1 cellular context compared by ENCODE assay signal in the genomic region with DNA sequence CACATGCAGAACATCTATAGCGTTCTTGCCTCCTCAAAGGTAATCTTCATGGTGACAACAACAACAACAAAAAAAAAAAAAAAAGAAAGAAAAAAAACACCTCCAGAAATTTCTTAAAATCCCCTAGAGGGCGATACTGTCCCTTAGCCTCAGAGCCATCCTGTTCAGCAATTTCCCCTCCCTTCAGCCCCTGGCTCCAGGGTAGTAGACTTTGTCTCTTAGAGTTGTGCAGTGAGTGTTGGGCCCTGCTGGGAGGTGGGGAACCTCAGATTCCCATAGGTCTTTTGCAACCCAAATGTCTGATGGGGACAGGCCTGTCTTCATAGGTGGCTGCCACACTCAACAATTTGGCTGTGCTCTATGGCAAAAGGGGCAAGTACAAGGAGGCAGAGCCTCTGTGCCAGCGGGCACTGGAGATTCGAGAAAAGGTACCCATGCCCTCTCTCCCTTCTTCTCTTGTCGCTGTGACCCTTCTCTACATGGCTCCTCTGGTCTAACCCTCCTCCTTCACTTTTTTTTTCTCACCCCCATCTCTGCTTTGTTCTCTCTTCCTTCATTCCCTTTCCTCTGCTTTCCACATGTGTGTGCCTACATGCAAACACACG.
A peak's percentile ranks its signal among the peaks of the same experiment; 100 is the strongest.
TF ChIP-seq lines count a peak whose summit lies in the region.

No MANE protein-coding gene starts in this region.

TF ChIP-seq in HEK293, 187 proteins besides CTCF, POLR2A, EP300 and RAD21 (continued from another document):
- peak; percentile 23; the same call in 1 of the 2 replicates for TF ChIP-seq ZBTB17 (tag by site-specific recombination; IDR thresholded peaks at IDR 0.05)
- TF ChIP-seq HOXA7 (CRISPR knock-in tag; IDR thresholded peaks at IDR 0.05; ENCODE audit: borderline replicate concordance), result no peak
- peak; percentile 36; the same call in 1 of the 2 replicates for TF ChIP-seq ZNF140 (tag by site-specific recombination; IDR thresholded peaks at IDR 0.05)
- TF ChIP-seq ZXDB (tag by site-specific recombination; IDR thresholded peaks at IDR 0.05), result 0 out of 2 replicates have a peak, but pooled peaks have one; percentile 16
